Comparison of ENCODE assay signal across 1 cellular context in the genomic region with DNA sequence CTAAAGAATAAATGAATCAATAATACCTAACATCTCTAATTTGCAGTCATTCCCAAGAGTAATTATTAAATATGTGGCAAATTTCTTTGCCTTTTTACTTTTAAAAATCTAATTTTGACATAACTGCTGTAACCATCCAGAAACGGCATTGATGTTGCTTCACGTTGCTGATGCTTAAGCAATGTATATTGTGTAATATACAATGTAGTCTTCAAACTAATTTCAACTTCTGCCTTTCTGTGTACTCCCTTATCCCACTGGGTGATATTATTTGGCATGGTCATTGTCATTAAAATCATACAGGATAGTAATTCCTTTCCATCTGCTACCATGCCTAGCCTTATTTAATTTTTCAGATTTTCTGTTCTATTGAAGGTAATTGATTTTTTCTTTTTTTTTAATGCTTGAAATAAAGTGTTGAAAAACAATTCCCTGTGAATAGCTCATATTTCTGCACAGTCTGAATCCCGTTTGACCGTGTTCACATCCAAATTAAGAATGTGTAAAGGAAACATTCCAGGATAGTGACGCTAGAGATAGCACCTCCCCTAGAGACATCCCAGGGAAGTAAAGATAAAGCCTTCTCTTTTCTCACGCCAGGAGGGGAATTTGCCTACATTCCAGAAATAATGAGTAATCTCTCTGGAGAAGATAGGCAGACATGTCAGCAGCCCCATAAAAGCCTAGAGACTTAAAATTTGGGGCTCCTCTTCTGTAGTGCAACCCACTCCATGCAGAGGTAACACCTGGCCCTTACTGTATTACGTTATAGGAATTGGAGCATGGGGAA.
A peak's percentile ranks its signal among the peaks of the same experiment; 100 is the strongest.
TF ChIP-seq lines count a peak whose summit lies in the region.

No MANE protein-coding gene starts in this region.

TF ChIP-seq in SK-N-SH, 30 proteins besides CTCF, POLR2A, EP300 and RAD21 (continued from another document):
- TF ChIP-seq, protein P1, sequence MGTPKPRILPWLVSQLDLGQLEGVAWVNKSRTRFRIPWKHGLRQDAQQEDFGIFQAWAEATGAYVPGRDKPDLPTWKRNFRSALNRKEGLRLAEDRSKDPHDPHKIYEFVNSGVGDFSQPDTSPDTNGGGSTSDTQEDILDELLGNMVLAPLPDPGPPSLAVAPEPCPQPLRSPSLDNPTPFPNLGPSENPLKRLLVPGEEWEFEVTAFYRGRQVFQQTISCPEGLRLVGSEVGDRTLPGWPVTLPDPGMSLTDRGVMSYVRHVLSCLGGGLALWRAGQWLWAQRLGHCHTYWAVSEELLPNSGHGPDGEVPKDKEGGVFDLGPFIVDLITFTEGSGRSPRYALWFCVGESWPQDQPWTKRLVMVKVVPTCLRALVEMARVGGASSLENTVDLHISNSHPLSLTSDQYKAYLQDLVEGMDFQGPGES (IDR thresholded peaks at IDR 0.05; ENCODE audit: low read depth, low read length), result no peak
- TF ChIP-seq, protein P2, sequence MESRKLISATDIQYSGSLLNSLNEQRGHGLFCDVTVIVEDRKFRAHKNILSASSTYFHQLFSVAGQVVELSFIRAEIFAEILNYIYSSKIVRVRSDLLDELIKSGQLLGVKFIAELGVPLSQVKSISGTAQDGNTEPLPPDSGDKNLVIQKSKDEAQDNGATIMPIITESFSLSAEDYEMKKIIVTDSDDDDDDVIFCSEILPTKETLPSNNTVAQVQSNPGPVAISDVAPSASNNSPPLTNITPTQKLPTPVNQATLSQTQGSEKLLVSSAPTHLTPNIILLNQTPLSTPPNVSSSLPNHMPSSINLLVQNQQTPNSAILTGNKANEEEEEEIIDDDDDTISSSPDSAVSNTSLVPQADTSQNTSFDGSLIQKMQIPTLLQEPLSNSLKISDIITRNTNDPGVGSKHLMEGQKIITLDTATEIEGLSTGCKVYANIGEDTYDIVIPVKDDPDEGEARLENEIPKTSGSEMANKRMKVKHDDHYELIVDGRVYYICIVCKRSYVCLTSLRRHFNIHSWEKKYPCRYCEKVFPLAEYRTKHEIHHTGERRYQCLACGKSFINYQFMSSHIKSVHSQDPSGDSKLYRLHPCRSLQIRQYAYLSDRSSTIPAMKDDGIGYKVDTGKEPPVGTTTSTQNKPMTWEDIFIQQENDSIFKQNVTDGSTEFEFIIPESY (IDR thresholded peaks at IDR 0.05; ENCODE audit: borderline replicate concordance, low read depth), result peak; percentile 52; the same call in 1 of the 2 replicates
- peak; percentile 78 for TF ChIP-seq JUND (IDR thresholded peaks at IDR 0.05)
- peak; percentile 70; the same call in 1 of the 2 replicates for TF ChIP-seq TEAD4 (IDR thresholded peaks at IDR 0.05; ENCODE audit: borderline replicate concordance, insufficient read depth)
- TF ChIP-seq FOXJ3 (CRISPR knock-in tag; IDR thresholded peaks at IDR 0.05), result no peak
- TF ChIP-seq SMC3 (IDR thresholded peaks at IDR 0.05; ENCODE audit: low read depth, low read length), result no peak
- peak; percentile 67 for TF ChIP-seq FOSL2 (IDR thresholded peaks at IDR 0.05; ENCODE audit: borderline replicate concordance, low read depth)
- TF ChIP-seq RCOR1 (IDR thresholded peaks at IDR 0.05; ENCODE audit: low read length), result no peak
- TF ChIP-seq NRF1 (IDR thresholded peaks at IDR 0.05; ENCODE audit: low read depth, low read length), result no peak
- no peak for TF ChIP-seq ELF1 (IDR thresholded peaks at IDR 0.05)
- no peak for TF ChIP-seq YY1 (IDR thresholded peaks at IDR 0.05; ENCODE audit: low read depth)
- TF ChIP-seq, protein P3, sequence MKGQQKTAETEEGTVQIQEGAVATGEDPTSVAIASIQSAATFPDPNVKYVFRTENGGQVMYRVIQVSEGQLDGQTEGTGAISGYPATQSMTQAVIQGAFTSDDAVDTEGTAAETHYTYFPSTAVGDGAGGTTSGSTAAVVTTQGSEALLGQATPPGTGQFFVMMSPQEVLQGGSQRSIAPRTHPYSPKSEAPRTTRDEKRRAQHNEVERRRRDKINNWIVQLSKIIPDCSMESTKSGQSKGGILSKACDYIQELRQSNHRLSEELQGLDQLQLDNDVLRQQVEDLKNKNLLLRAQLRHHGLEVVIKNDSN (IDR thresholded peaks at IDR 0.05; ENCODE audit: borderline replicate concordance, low read depth), result no peak
- TF ChIP-seq, protein P4, sequence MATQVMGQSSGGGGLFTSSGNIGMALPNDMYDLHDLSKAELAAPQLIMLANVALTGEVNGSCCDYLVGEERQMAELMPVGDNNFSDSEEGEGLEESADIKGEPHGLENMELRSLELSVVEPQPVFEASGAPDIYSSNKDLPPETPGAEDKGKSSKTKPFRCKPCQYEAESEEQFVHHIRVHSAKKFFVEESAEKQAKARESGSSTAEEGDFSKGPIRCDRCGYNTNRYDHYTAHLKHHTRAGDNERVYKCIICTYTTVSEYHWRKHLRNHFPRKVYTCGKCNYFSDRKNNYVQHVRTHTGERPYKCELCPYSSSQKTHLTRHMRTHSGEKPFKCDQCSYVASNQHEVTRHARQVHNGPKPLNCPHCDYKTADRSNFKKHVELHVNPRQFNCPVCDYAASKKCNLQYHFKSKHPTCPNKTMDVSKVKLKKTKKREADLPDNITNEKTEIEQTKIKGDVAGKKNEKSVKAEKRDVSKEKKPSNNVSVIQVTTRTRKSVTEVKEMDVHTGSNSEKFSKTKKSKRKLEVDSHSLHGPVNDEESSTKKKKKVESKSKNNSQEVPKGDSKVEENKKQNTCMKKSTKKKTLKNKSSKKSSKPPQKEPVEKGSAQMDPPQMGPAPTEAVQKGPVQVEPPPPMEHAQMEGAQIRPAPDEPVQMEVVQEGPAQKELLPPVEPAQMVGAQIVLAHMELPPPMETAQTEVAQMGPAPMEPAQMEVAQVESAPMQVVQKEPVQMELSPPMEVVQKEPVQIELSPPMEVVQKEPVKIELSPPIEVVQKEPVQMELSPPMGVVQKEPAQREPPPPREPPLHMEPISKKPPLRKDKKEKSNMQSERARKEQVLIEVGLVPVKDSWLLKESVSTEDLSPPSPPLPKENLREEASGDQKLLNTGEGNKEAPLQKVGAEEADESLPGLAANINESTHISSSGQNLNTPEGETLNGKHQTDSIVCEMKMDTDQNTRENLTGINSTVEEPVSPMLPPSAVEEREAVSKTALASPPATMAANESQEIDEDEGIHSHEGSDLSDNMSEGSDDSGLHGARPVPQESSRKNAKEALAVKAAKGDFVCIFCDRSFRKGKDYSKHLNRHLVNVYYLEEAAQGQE (IDR thresholded peaks at IDR 0.05; ENCODE audit: low read depth, low read length), result no peak
- TF ChIP-seq TAF1 (IDR thresholded peaks at IDR 0.05; ENCODE audit: borderline replicate concordance, low read depth, low read length), result no peak
- TF ChIP-seq SIN3A (IDR thresholded peaks at IDR 0.05; ENCODE audit: borderline replicate concordance, low read depth, low read length), result no peak
- TF ChIP-seq FOXM1 (IDR thresholded peaks at IDR 0.05; ENCODE audit: low read depth), result no peak
- TF ChIP-seq NFIC (IDR thresholded peaks at IDR 0.05; ENCODE audit: borderline replicate concordance), result peak; percentile 55
- no peak for TF ChIP-seq RFX5 (IDR thresholded peaks at IDR 0.05; ENCODE audit: low read length)
